Comparison of ENCODE assay signal across 2 cellular contexts in the genomic region with DNA sequence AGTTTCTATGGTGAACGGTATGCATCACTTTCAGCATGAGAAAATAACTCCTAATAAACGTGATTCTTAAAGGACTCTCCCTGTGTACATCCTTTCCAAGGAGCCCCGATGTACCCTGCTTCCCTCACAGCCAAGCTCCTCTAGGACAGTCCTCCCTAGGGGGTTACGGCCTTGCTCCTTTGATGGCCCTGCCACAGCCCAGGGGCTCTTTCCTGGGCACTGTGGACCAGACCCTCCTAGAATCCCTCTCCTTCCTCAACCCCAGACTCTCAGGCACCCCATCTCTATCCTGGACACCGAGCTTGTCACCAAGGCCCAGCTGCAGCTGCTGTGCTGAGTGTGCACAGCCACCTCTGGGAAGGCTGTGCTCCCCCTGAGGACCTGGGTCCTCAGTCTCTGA.
TF ChIP-seq lines count a peak whose summit lies in the region.

No MANE protein-coding gene starts in this region.

TF ChIP-seq in IMR-90, 13 proteins besides CTCF, POLR2A, EP300 and RAD21:
- TF ChIP-seq, protein P1, sequence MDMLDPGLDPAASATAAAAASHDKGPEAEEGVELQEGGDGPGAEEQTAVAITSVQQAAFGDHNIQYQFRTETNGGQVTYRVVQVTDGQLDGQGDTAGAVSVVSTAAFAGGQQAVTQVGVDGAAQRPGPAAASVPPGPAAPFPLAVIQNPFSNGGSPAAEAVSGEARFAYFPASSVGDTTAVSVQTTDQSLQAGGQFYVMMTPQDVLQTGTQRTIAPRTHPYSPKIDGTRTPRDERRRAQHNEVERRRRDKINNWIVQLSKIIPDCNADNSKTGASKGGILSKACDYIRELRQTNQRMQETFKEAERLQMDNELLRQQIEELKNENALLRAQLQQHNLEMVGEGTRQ (IDR thresholded peaks at IDR 0.05; ENCODE audit: low read depth, low read length), result no peak
- TF ChIP-seq MAFK (IDR thresholded peaks at IDR 0.05; ENCODE audit: low read depth, low read length), result no peak
- TF ChIP-seq CHD1 (IDR thresholded peaks at IDR 0.05; ENCODE audit: low read depth, low read length), result no peak
- no peak for TF ChIP-seq NFE2L2 (IDR thresholded peaks at IDR 0.05; ENCODE audit: low read depth, low read length)
- TF ChIP-seq, protein P2, sequence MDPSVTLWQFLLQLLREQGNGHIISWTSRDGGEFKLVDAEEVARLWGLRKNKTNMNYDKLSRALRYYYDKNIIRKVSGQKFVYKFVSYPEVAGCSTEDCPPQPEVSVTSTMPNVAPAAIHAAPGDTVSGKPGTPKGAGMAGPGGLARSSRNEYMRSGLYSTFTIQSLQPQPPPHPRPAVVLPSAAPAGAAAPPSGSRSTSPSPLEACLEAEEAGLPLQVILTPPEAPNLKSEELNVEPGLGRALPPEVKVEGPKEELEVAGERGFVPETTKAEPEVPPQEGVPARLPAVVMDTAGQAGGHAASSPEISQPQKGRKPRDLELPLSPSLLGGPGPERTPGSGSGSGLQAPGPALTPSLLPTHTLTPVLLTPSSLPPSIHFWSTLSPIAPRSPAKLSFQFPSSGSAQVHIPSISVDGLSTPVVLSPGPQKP (IDR thresholded peaks at IDR 0.05; ENCODE audit: borderline replicate concordance, low read depth, low read length), result no peak
- no peak for TF ChIP-seq SMC3 (IDR thresholded peaks at IDR 0.05; ENCODE audit: low read depth, low read length)
- TF ChIP-seq CEBPB (IDR thresholded peaks at IDR 0.05; ENCODE audit: low read depth, low read length), result no peak

TF ChIP-seq in HepG2, 621 proteins besides CTCF, POLR2A, EP300 and RAD21:
- TF ChIP-seq, protein P3, sequence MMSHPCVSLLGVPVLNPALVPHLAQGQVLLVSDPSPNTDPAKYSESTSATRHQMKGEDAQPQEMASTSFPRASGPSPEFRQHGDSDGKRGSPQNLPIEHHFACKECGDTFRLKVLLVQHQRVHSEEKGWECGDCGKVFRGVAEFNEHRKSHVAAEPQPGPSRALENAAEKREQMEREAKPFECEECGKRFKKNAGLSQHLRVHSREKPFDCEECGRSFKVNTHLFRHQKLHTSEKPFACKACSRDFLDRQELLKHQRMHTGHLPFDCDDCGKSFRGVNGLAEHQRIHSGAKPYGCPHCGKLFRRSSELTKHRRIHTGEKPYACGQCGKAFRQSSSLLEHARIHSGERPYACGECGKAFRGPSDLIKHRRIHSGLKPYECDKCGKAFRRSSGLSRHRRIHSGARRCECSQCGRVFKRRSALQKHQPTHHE (CRISPR knock-in tag; IDR thresholded peaks at IDR 0.05; ENCODE audit: borderline replicate concordance), result no peak
- no peak for TF ChIP-seq DNMT1 (CRISPR knock-in tag; IDR thresholded peaks at IDR 0.05)
- no peak for TF ChIP-seq ZFX (CRISPR knock-in tag; IDR thresholded peaks at IDR 0.05; ENCODE audit: low read depth)
- peak; percentile 78 for TF ChIP-seq ZNF263 (CRISPR knock-in tag; IDR thresholded peaks at IDR 0.05)
- no peak for TF ChIP-seq KIAA2018 (CRISPR knock-in tag; IDR thresholded peaks at IDR 0.05; ENCODE audit: borderline replicate concordance)
- TF ChIP-seq PAX8 (CRISPR knock-in tag; IDR thresholded peaks at IDR 0.05; ENCODE audit: borderline replicate concordance), result no peak
- no peak for TF ChIP-seq ETV5 (CRISPR knock-in tag; IDR thresholded peaks at IDR 0.05; ENCODE audit: borderline replicate concordance)
- TF ChIP-seq POLR2AphosphoS5 (IDR thresholded peaks at IDR 0.05; ENCODE audit: low read depth, low read length), result peak; percentile 39; the same call in 1 of the 2 replicates
- TF ChIP-seq FUBP1 (CRISPR knock-in tag; IDR thresholded peaks at IDR 0.05; ENCODE audit: borderline replicate concordance), result no peak
- no peak for TF ChIP-seq KMT2B (CRISPR knock-in tag; IDR thresholded peaks at IDR 0.05)
- no peak for TF ChIP-seq ZNF20 (CRISPR knock-in tag; IDR thresholded peaks at IDR 0.05)
